In the genomic region with DNA sequence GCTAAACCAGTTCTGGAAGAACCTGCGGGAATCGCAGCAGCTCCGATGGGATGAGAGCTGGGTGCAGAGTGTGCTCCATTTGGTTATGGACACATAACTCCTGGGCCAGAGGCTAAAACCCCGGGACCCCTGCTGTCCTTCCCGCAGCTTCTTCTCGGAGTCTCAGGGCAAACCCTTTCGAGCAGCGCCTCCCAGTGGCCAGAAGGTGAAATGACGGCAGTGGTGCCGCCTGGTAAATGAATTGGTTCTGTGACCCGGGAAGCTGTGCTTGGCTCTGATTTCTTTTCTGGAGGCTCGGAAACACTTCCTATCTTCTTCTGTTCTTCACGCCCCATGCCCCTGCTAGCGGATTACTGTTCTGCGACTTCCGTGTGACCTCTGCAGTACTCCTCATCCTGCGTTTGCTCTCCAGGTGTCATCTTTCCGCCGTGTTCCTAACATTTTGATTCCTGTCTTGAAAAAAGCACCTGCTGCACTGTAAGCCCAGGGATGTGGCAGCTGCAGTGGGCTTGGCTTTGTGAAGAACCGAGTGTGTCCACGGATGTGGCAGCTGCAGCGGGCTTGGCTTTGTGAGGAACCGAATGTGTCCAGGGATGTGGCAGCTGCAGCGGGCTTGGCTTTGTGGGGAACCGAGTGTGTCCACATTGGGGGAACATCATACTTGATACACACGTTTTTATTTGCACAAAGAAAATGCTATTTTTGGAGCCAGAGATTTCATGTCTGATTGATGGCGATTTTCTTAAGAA, we compare ENCODE assay signal across 8 cellular contexts.
DNase-seq lines count a peak whose midpoint lies in the region; ATAC-seq and TF ChIP-seq lines count a peak whose summit lies in the region.
"Not testable (repeated sequence)": the region's sequence is repeated elsewhere in the genome, so short reads cannot be mapped to it uniquely, and the experiment has no call there.

No MANE protein-coding gene starts in this region.

- DNase-seq in DMS53 (lab: John Stamatoyannopoulos, UW) = peak; percentile 74
- DNase-seq in LHCN-M2 (ENCODE audit: low read depth) = peak; percentile 32
- DNase-seq in PC-9 = peak in 1 of 2 experiments; percentile 59
- peak; percentile 78 for DNase-seq in activated CD8-positive, alpha-beta memory T cell treated with anti-CD3 and anti-CD28 coated beads for 24 hours
- not testable (repeated sequence) for DNase-seq in mammary epithelial cell
- peak; percentile 40 for DNase-seq in left ventricle myocardium inferior
- peak in 3 of 5 donors; percentile 31 to 54 (median 40) for DNase-seq in ovary
- peak; percentile 57 to 58 for DNase-seq in stimulated activated naive CD8-positive, alpha-beta T cell treated with anti-CD3 and anti-CD28 coated beads, Interleukin-15, amount 100 ng/mL, for 72 hours

- H3K27ac Mint-ChIP-seq in stimulated activated naive CD8-positive, alpha-beta T cell treated with anti-CD3 and anti-CD28 coated beads, Interleukin-15, amount 100 ng/mL, for 72 hours = not testable (repeated sequence)

- H3K36me3 ChIP-seq in PC-9 (ENCODE audit: low read depth); mammary epithelial cell (ENCODE audit: insufficient read depth, low read length); left ventricle myocardium inferior; ovary: not testable (repeated sequence)

- peaks cover 13% of the 10 kb centered on the region for H3K4me1 Mint-ChIP-seq in stimulated activated naive CD8-positive, alpha-beta T cell treated with anti-CD3 and anti-CD28 coated beads, Interleukin-15, amount 100 ng/mL, for 72 hours

- WGBS in mammary epithelial cell (ENCODE audit: low coverage, missing lambda C conversion rate) = 49% methylated on average over 17 of the region's 27 CpGs
- 22 to 33% (median 29%) methylated on average over 27 of the region's 27 CpGs for WGBS in ovary, 3 donors

- ATAC-seq in stimulated activated naive CD8-positive, alpha-beta T cell treated with anti-CD3 and anti-CD28 coated beads, Interleukin-15, amount 100 ng/mL, for 72 hours = not testable (repeated sequence)

- H3K79me2 ChIP-seq in PC-9 (ENCODE audit: low read depth); mammary epithelial cell (ENCODE audit: insufficient read depth, low read length): not testable (repeated sequence)

- H3K4me3 ChIP-seq in PC-9 = 0 out of 2 replicates have a peak overlapping the region, but pooled peaks have one; percentile 10
- H3K4me3 ChIP-seq in mammary epithelial cell (replicated peaks in 1 of 3; ENCODE audit: insufficient read depth in 1 of 3, low read depth in 2 of 3, low read length in 3 of 3); left ventricle myocardium inferior; ovary: not testable (repeated sequence)

- H3K4me2 ChIP-seq in PC-9 = peak overlapping the region; percentile 47
- H3K4me2 ChIP-seq in mammary epithelial cell (ENCODE audit: insufficient read depth, low read depth, low read length) = not testable (repeated sequence)

- not testable (repeated sequence) for H3K27me3 Mint-ChIP-seq in stimulated activated naive CD8-positive, alpha-beta T cell treated with anti-CD3 and anti-CD28 coated beads, Interleukin-15, amount 100 ng/mL, for 72 hours

- in situ Hi-C loops in mammary epithelial cell (cut with MboI; ENCODE audit: low sequenced_read_pairs in 2 of 2) = not testable (repeated sequence)

- not testable (repeated sequence) for H2AFZ ChIP-seq in PC-9; mammary epithelial cell (ENCODE audit: low read depth, low read length)

- intact Hi-C loops in PC-9 (cut with micrococcal nuclease; ENCODE audit: unreplicated experiment) = loop anchor here (10.0 kb wide), 1 partner anchor 128 kb away; no protein-coding TSS in a partner anchor
- intact Hi-C loops in mammary epithelial cell (cut with micrococcal nuclease) = loop anchor here (10.0 kb wide), 1 partner anchor 148 kb away; no protein-coding TSS in a partner anchor
- intact Hi-C loops in left ventricle myocardium inferior (cut with micrococcal nuclease); ovary (cut with DNase I): not testable (repeated sequence)

- TF ChIP-seq EP300 in ovary (IDR thresholded peaks at IDR 0.05) = not testable (repeated sequence)

- TF ChIP-seq CTCF in PC-9 (conservative IDR thresholded peaks at IDR 0.05) (peak; percentile 81), mammary epithelial cell (conservative IDR thresholded peaks at IDR 0.05 in 1 of 2, IDR thresholded peaks at IDR 0.05 in 1 of 2; ENCODE audit: extremely low read depth in 1 of 2, insufficient read depth in 1 of 2, low read depth in 1 of 2, low read length in 2 of 2) (peak; percentile 36 to 46), left ventricle myocardium inferior (IDR thresholded peaks at IDR 0.05; ENCODE audit: borderline replicate concordance) (peak; percentile 70)
- TF ChIP-seq CTCF in ovary (IDR thresholded peaks at IDR 0.05) = not testable (repeated sequence)

- H3K27ac ChIP-seq in PC-9; mammary epithelial cell (ENCODE audit: insufficient read depth, low read depth, low read length); left ventricle myocardium inferior (replicated peaks); ovary: not testable (repeated sequence)

- H3K9me3 ChIP-seq in PC-9 (ENCODE audit: insufficient read depth, low read depth); mammary epithelial cell (replicated peaks; ENCODE audit: insufficient read depth, low read length); left ventricle myocardium inferior (replicated peaks); ovary: not testable (repeated sequence)

- not testable (repeated sequence) for H3K9ac ChIP-seq in mammary epithelial cell (ENCODE audit: insufficient read depth, low read length)

- not testable (repeated sequence) for H3K9me2 ChIP-seq in PC-9 (ENCODE audit: insufficient read depth)

- not testable (repeated sequence) for H3F3A ChIP-seq in PC-9 (ENCODE audit: insufficient read depth, low read depth)

- H3K4me1 ChIP-seq in PC-9 (replicated peaks; ENCODE audit: insufficient read depth) = peaks cover 19% of the 10 kb centered on the region
- H3K4me1 ChIP-seq in mammary epithelial cell (ENCODE audit: insufficient read depth, low read length); left ventricle myocardium inferior; ovary (ENCODE audit: insufficient read depth): not testable (repeated sequence)

- not testable (repeated sequence) for BruUV-seq in PC-9 (replicated peaks; lab: Mats Ljungman, UMichigan); mammary epithelial cell (replicated peaks; lab: Mats Ljungman, UMichigan)

- not testable (repeated sequence) for H3K27me3 ChIP-seq in PC-9 (ENCODE audit: insufficient read depth, low read depth); mammary epithelial cell (ENCODE audit: insufficient read depth, low read length); left ventricle myocardium inferior (ENCODE audit: low read depth); ovary

- not testable (repeated sequence) for TF ChIP-seq POLR2A in ovary (IDR thresholded peaks at IDR 0.05)

- dilution Hi-C loops in mammary epithelial cell (cut with HindIII; ENCODE audit: low sequenced_read_pairs) = not testable (repeated sequence)

- CTCF ChIA-PET in PC-9 (lab: Charles Lee) = interaction anchor here (0.6 to 1.4 kb wide), 2 partner anchors 108 to 163 kb away, joined by 4 to 6 read pairs; a partner anchor contains a TSS
- CTCF ChIA-PET in mammary epithelial cell (lab: Charles Lee; ENCODE audit: low non-redundant PET) = not testable (repeated sequence)

- H3K9me3 Mint-ChIP-seq in stimulated activated naive CD8-positive, alpha-beta T cell treated with anti-CD3 and anti-CD28 coated beads, Interleukin-15, amount 100 ng/mL, for 72 hours = not testable (repeated sequence)

- POLR2A ChIA-PET in PC-9 (lab: Charles Lee; ENCODE audit: unreplicated experiment) = not testable (repeated sequence)

- not testable (repeated sequence) for H4K20me1 ChIP-seq in PC-9 (ENCODE audit: insufficient read depth); mammary epithelial cell (ENCODE audit: insufficient read depth, low read length)

- H3K4me3 Mint-ChIP-seq in stimulated activated naive CD8-positive, alpha-beta T cell treated with anti-CD3 and anti-CD28 coated beads, Interleukin-15, amount 100 ng/mL, for 72 hours = not testable (repeated sequence)
